Comparison of ENCODE assay signal across 10 cellular contexts in genomic region chr5:73445708-73446630, GRCh38. TPM values are rescaled to one million over a fixed set of nuclear protein-coding genes. Genes with fewer than 3 reads are reported as not detected.
DNase-seq lines count a peak whose midpoint lies in the region; ATAC-seq, FAIRE-seq and TF ChIP-seq lines count a peak whose summit lies in the region.
"Had no signal": no experiment of that assay in that cellular context is flagged by ENCODE, and none has a peak within 500 bp of the region (broad histone marks: within the 10 kb centered on the region; RNA-seq: fewer than 3 reads in every experiment).

No MANE protein-coding gene starts in this region.

- H3K56ac ChIP-seq in H1 (replicated peaks; ENCODE audit: insufficient read length, low read depth, low read length) = no peak overlapping the region

- ATAC-seq in PC-3 (no peak), gastrocnemius medialis (no peak), HG02642 (IDR thresholded peaks at IDR 0.05; ENCODE audit: poor library complexity, unreplicated experiment) (no peak)
- ATAC-seq: GM12878 had no signal

- H3K9me2 ChIP-seq in PC-3 (replicated peaks; ENCODE audit: low read length) = no peaks in the 10 kb centered on the region

- TF ChIP-seq EP300 in H1 (IDR thresholded peaks at IDR 0.05; ENCODE audit: borderline replicate concordance in 1 of 2, low read depth in 2 of 2, low read length in 2 of 2) = no peak

- H3K27ac ChIP-seq in PC-3 (ENCODE audit: low read length) = no peak overlapping the region
- H3K27ac ChIP-seq in H1 (ENCODE audit: low read depth, low read length) = no peak overlapping the region
- H3K27ac ChIP-seq in gastrocnemius medialis = no peak overlapping the region

- no peak for DNase-seq in PC-3
- DNase-seq in H1 (ENCODE audit: low read depth in 1 of 2, low spot score in 2 of 2) = no peak
- no peak for DNase-seq in gastrocnemius medialis
- no peak for DNase-seq in NCI-H524 treated with DMSO at 0.1 percent for 48 hours (lab: John Stamatoyannopoulos, UW)
- no peak for DNase-seq in stimulated activated CD4-positive, alpha-beta T cell treated with anti-CD3 and anti-CD28 coated beads, Interleukin-1b, Interleukin-23, amount 100 ng/mL, for 48 hours

- no peak overlapping the region for H2BK120ac ChIP-seq in H1 (replicated peaks; ENCODE audit: low read depth, low read length)

- no peak for FAIRE-seq in H1 (lab: Jason Lieb, UNC)
- FAIRE-seq: GM12878, H54 had no signal

- TF ChIP-seq CTCF in PC-3 (conservative IDR thresholded peaks at IDR 0.05; ENCODE audit: low read depth, low read length) = no peak
- TF ChIP-seq CTCF in H1 (IDR thresholded peaks at IDR 0.05; ENCODE audit: control extremely low read depth in 1 of 3, insufficient read depth in 1 of 3, low read depth in 1 of 3, low read length in 3 of 3) = no peak
- no peak for TF ChIP-seq CTCF in gastrocnemius medialis (IDR thresholded peaks at IDR 0.05 in 4 of 5, conservative IDR thresholded peaks at IDR 0.05 in 1 of 5)

- CTCF ChIA-PET in PC-3 (lab: Charles Lee) = no interaction called here
- CTCF ChIA-PET in H1 (lab: Charles Lee; ENCODE audit: partially characterized antibody) = interaction anchor here (1.0 kb wide), 3 partner anchors 9 to 230 kb away, joined by 3 read pairs; no protein-coding TSS in a partner anchor

- H3K4me2 ChIP-seq in PC-3 (ENCODE audit: low read length) (peak overlapping the region; percentile 89), H1 (ENCODE audit: insufficient read depth in 1 of 2, low read depth in 2 of 2, low read length in 2 of 2) (peak overlapping the region; percentile 68 to 81)

- H3K4me1 ChIP-seq in ES-I3 (ENCODE audit: insufficient read depth, low read length) = peaks cover 7% of the 10 kb centered on the region; the same call in 1 of the 2 replicates
- peaks cover 12% of the 10 kb centered on the region for H3K4me1 ChIP-seq in PC-3 (ENCODE audit: insufficient read depth, low read length)
- peaks cover 6 to 14% (median 8%) of the 10 kb centered on the region in 4 experiments for H3K4me1 ChIP-seq in H1 (replicated peaks in 1 of 4; ENCODE audit: control insufficient read depth in 3 of 4, insufficient read depth in 4 of 4, low read length in 3 of 4)
- peaks cover 9% of the 10 kb centered on the region for H3K4me1 ChIP-seq in neuron (ENCODE audit: insufficient read depth, low read length)
- H3K4me1 ChIP-seq in gastrocnemius medialis = no peaks in the 10 kb centered on the region

- POLR2A ChIA-PET in PC-3 (lab: Charles Lee; ENCODE audit: unreplicated experiment) = no interaction called here
- POLR2A ChIA-PET in H1 (lab: Charles Lee; ENCODE audit: partially characterized antibody) = interaction anchor here (0.6 kb wide), 1 partner anchor 927 kb away, joined by 3 read pairs; no protein-coding TSS in a partner anchor

- TF ChIP-seq POLR2A in H1 (IDR thresholded peaks at IDR 0.05; ENCODE audit: control extremely low read depth in 1 of 2, low read depth in 2 of 2, low read length in 2 of 2) (no peak), gastrocnemius medialis (IDR thresholded peaks at IDR 0.05) (no peak)

- H4K20me1 ChIP-seq in PC-3 (ENCODE audit: low read length) (peaks cover 14% of the 10 kb centered on the region; the same call in 1 of the 2 replicates), H1 (replicated peaks in 1 of 2; ENCODE audit: control insufficient read depth in 1 of 2, insufficient read depth in 2 of 2, low read length in 2 of 2) (peaks cover 5 to 12% of the 10 kb centered on the region in 2 experiments)

- H3K23ac ChIP-seq in H1 (ENCODE audit: insufficient read length) = no peak overlapping the region

- H3K27me3 ChIP-seq in PC-3 (ENCODE audit: low read length) (no peaks in the 10 kb centered on the region), H1 (replicated peaks in 1 of 4; ENCODE audit: control insufficient read depth in 3 of 4, extremely low read depth in 1 of 4, insufficient read depth in 3 of 4, low read length in 3 of 4) (peaks cover 68 to 94% (median 81%) of the 10 kb centered on the region in 4 experiments), neuron (ENCODE audit: insufficient read depth, low read length) (peaks cover 74% of the 10 kb centered on the region), gastrocnemius medialis (peaks cover 82 to 88% (median 85%) of the 10 kb centered on the region in 3 donors)

- peak overlapping the region; percentile 63 for H3K9ac ChIP-seq in ES-I3 (ENCODE audit: low read depth, low read length)
- H3K9ac ChIP-seq in PC-3 (ENCODE audit: low read length) = peak overlapping the region; percentile 79
- H3K9ac ChIP-seq in H1 (replicated peaks in 1 of 4; ENCODE audit: extremely low read depth in 1 of 4, low read depth in 3 of 4, low read length in 3 of 4) = no peak overlapping the region

- no peaks in the 10 kb centered on the region for H3K9me3 ChIP-seq in ES-I3 (ENCODE audit: control insufficient read depth, insufficient read depth, low read length)
- no peaks in the 10 kb centered on the region for H3K9me3 ChIP-seq in PC-3 (ENCODE audit: low read length)
- H3K9me3 ChIP-seq in H1 (ENCODE audit: insufficient read depth in 2 of 2, low read depth in 1 of 2, low read length in 1 of 2) = no peaks in the 10 kb centered on the region
- H3K9me3 ChIP-seq in neuron (ENCODE audit: low read length) = peaks cover 3% of the 10 kb centered on the region
- no peaks in the 10 kb centered on the region for H3K9me3 ChIP-seq in gastrocnemius medialis

- H3K4ac ChIP-seq in H1 (replicated peaks; ENCODE audit: insufficient read length, low read depth, low read length) = no peak overlapping the region

- no peaks in the 10 kb centered on the region for H3K36me3 ChIP-seq in ES-I3 (ENCODE audit: insufficient read depth, low read length)
- no peaks in the 10 kb centered on the region for H3K36me3 ChIP-seq in PC-3 (ENCODE audit: low read depth, low read length)
- H3K36me3 ChIP-seq in H1 (ENCODE audit: control insufficient read depth in 2 of 4, insufficient read depth in 4 of 4, low read length in 3 of 4) = no peaks in the 10 kb centered on the region
- H3K36me3 ChIP-seq in neuron (ENCODE audit: insufficient read depth, low read length) = no peaks in the 10 kb centered on the region
- no peaks in the 10 kb centered on the region for H3K36me3 ChIP-seq in gastrocnemius medialis

- H2BK5ac ChIP-seq in H1 (ENCODE audit: low read depth, low read length) = no peak overlapping the region

- no peak overlapping the region for H2AK5ac ChIP-seq in H1 (ENCODE audit: low read depth, low read length)

- no peaks in the 10 kb centered on the region for H3K79me1 ChIP-seq in H1 (ENCODE audit: low read depth, low read length)

- H2BK20ac ChIP-seq in H1 (ENCODE audit: low read length) = no peak overlapping the region

- in situ Hi-C loops in gastrocnemius medialis (cut with MboI; ENCODE audit: low sequenced_read_pairs in 4 of 4) = loop anchor here in 2 of 4 donors (25.0 kb wide), 1 partner anchor 234 kb away; no protein-coding TSS in a partner anchor

- no peak overlapping the region for H3K14ac ChIP-seq in H1 (ENCODE audit: insufficient read length)

- 21% methylated on average over 7 of the region's 7 CpGs; no CpG with 5 or more reads in 1 of the 2 experiments for WGBS in H1 (ENCODE audit: extremely low coverage in 1 of 2, insufficient coverage in 1 of 2, insufficient read length in 1 of 2, insufficient replicate concordance in 2 of 2, low coverage in 1 of 2, low lambda C conversion rate in 2 of 2, missing lambda C conversion rate in 1 of 2), 2 experiments

- no peak overlapping the region for H4K5ac ChIP-seq in H1 (ENCODE audit: insufficient read length, low read depth, low read length)

- no peak overlapping the region for H2BK12ac ChIP-seq in H1 (ENCODE audit: low read depth, low read length)

- intact Hi-C loops in PC-3 (cut with micrococcal nuclease) (no loop called here), gastrocnemius medialis (cut with DNase I; ENCODE audit: low total_unique reads) (no loop called here)

- no peak overlapping the region for H4K8ac ChIP-seq in H1 (ENCODE audit: extremely low read depth, insufficient read depth, low read length)

- H3K4me3 ChIP-seq in PC-3 (ENCODE audit: low read length) (peak overlapping the region; percentile 93), H1 (ENCODE audit: extremely low read depth in 1 of 4, insufficient read depth in 2 of 4, low read depth in 3 of 4, low read length in 4 of 4) (peak overlapping the region in 3 of 4 experiments; percentile 33 to 55 (median 38); a peak in 4 of 8 replicates), neuron (ENCODE audit: low read length) (peak overlapping the region; percentile 47), gastrocnemius medialis (peak overlapping the region in 2 of 4 donors; percentile 5 to 38)
- H3K4me3 ChIP-seq: GM12878 had no signal

- no peak overlapping the region for H4K91ac ChIP-seq in H1 (replicated peaks; ENCODE audit: insufficient read length, low read length)

- peaks cover 6% of the 10 kb centered on the region; the same call in 1 of the 2 replicates for H3K23me2 ChIP-seq in H1 (ENCODE audit: low read depth, low read length)

- H2AFZ ChIP-seq in PC-3 (ENCODE audit: low read length) (peak overlapping the region; percentile 28; the same call in 1 of the 2 replicates), H1 (ENCODE audit: low read length) (no peak overlapping the region), neuron (ENCODE audit: low read depth, low read length) (no peak overlapping the region)

- BruUV-seq in PC-3 (replicated peaks; lab: Mats Ljungman, UMichigan) = no TSS peak

- no peaks in the 10 kb centered on the region for H3F3A ChIP-seq in PC-3 (ENCODE audit: low read length, unreplicated experiment)

- no peak for TF ChIP-seq RAD21 in H1 (IDR thresholded peaks at IDR 0.05 in 1 of 2, conservative IDR thresholded peaks at IDR 0.05 in 1 of 2; ENCODE audit: low read depth in 2 of 2, low read length in 2 of 2)

- no peak overlapping the region for H3K18ac ChIP-seq in H1 (ENCODE audit: extremely low read depth, low read length)

- H2BK15ac ChIP-seq in H1 (ENCODE audit: low read length) = no peak overlapping the region

- H3K79me2 ChIP-seq in PC-3 (ENCODE audit: low read length) (peaks cover 26% of the 10 kb centered on the region), H1 (ENCODE audit: control insufficient read depth in 1 of 2, insufficient read depth in 2 of 2, low read length in 2 of 2) (no peaks in the 10 kb centered on the region)

RNA-seq across cellular contexts. Expression of gene FOXD1, which starts 2.6 kb away (rescaled TPM):
- total RNA-seq in PC-3 (2014; rRNA removed) = 10.3 and 12.8 TPM in 2 replicates
- total RNA-seq in H1 (2021; fragmentation: NEBNext Ultra II Directional; extraction: Animal tissue kit (Norgen Biotek cat#: 25700)) = 0.73 and 1.1 TPM in 2 replicates
- 0.11 and 0.17 TPM in 2 replicates for polyA plus RNA-seq in H1 (2011; rRNA removed)
- polyA plus RNA-seq in H1 (2011; cell fraction: cytosol; rRNA removed) = 0.16 TPM
- polyA plus RNA-seq in H1 (2011; cell fraction: nucleus; rRNA removed) = 0.23 TPM
- 0.23 to 0.39 TPM (median 0.29 TPM) in 4 replicates for polyA plus RNA-seq in H1 (2012, experiment 1 of 2)
- polyA plus RNA-seq in H1 (2012, experiment 2 of 2) = 0.47 TPM
- polyA plus RNA-seq in H1 (2013, experiment 1 of 2) = 0.34 TPM
- 0.40 TPM for polyA plus RNA-seq in H1 (2013, experiment 2 of 2)
- not detected in 2 replicates for polyA minus RNA-seq in H1 (2011; rRNA and poly(A)+ RNA removed)
- polyA minus RNA-seq in H1 (2011; cell fraction: cytosol; rRNA and poly(A)+ RNA removed) = not detected
- not detected for polyA minus RNA-seq in H1 (2011; cell fraction: nucleus; rRNA and poly(A)+ RNA removed)
- under 1 TPM in 3 of 4 donors, not detected in 1; 0.33 to 0.49 (median 0.41) TPM for total RNA-seq in gastrocnemius medialis
- total RNA-seq: GM12878 had no signal
- polyA plus RNA-seq: GM12878 had no signal

RNA-seq across cellular contexts. Expression of gene BTF3, which starts 52.3 kb away (rescaled TPM):
- 249 and 291 TPM in 2 replicates for total RNA-seq in PC-3 (2014; rRNA removed)
- 754 and 760 TPM in 2 replicates for total RNA-seq in H1 (2021; fragmentation: NEBNext Ultra II Directional; extraction: Animal tissue kit (Norgen Biotek cat#: 25700))
- polyA plus RNA-seq in H1 (2011; rRNA removed) = 228 and 396 TPM in 2 replicates
- 534 TPM for polyA plus RNA-seq in H1 (2011; cell fraction: cytosol; rRNA removed)
- polyA plus RNA-seq in H1 (2011; cell fraction: nucleus; rRNA removed) = 231 TPM
- 763 to 1,151 TPM (median 803 TPM) in 4 replicates for polyA plus RNA-seq in H1 (2012, experiment 1 of 2)
- 415 TPM for polyA plus RNA-seq in H1 (2012, experiment 2 of 2)
- polyA plus RNA-seq in H1 (2013, experiment 1 of 2) = 1,514 TPM
- polyA plus RNA-seq in H1 (2013, experiment 2 of 2) = 1,491 TPM
- 244 and 380 TPM in 2 replicates for polyA minus RNA-seq in H1 (2011; rRNA and poly(A)+ RNA removed)
- polyA minus RNA-seq in H1 (2011; cell fraction: cytosol; rRNA and poly(A)+ RNA removed) = 245 TPM
- polyA minus RNA-seq in H1 (2011; cell fraction: nucleus; rRNA and poly(A)+ RNA removed) = 134 TPM
- 100 to 1,000 TPM; 517 to 641 (median 546) TPM for total RNA-seq in gastrocnemius medialis

Comparison
In these comparisons a context has a peak if more than half of its experiments do, and no peak if none do; other contexts are left out.
1. H3K9ac ChIP-seq: peak in ES-I3 (single experiment) and PC-3 (single experiment); none in H1 (0 of 4).